In genomic region chr12:53757095-53757770, GRCh38 we compare ENCODE assay signal across 9 cellular contexts. TPM values are rescaled to one million over a fixed set of nuclear protein-coding genes. Genes with fewer than 3 reads are reported as not detected.
DNase-seq lines count a peak whose midpoint lies in the region; ATAC-seq and TF ChIP-seq lines count a peak whose summit lies in the region.
"Had no signal": no experiment of that assay in that cellular context is flagged by ENCODE, and none has a peak within 500 bp of the region (broad histone marks: within the 10 kb centered on the region; RNA-seq: fewer than 3 reads in every experiment).

No MANE protein-coding gene starts in this region.

- peak; percentile 88 for DNase-seq in DMS53 (lab: John Stamatoyannopoulos, UW)
- peak; percentile 94 for DNase-seq in HuH-7 (ENCODE audit: low spot score)
- no peak for DNase-seq in RWPE1 (ENCODE audit: low spot score)
- DNase-seq in activated naive CD4-positive, alpha-beta T cell treated with Interleukin-2 at 50 U/mL for 16 hours: peak; percentile 84
- DNase-seq in Right ventricle myocardium inferior (ENCODE audit: missing footprints): peak; percentile 88
- peak; percentile 45 to 72 for DNase-seq in trophoblast cell
- peak; percentile 89 for DNase-seq in ureter (ENCODE audit: low spot score)

- H3K36me3 ChIP-seq in trophoblast cell (ENCODE audit: control insufficient read depth in 1 of 2, insufficient read depth in 2 of 2, low read length in 2 of 2): no peaks in the 10 kb centered on the region

- H4K91ac ChIP-seq in trophoblast cell (ENCODE audit: low read depth, low read length): no peak overlapping the region

- H2AFZ ChIP-seq in trophoblast cell (ENCODE audit: insufficient read depth, low read length, poor library complexity): peak overlapping the region; percentile 52

- no peaks in the 10 kb centered on the region for H3K4me1 ChIP-seq in trophoblast cell (ENCODE audit: control insufficient read depth in 1 of 2, insufficient read depth in 2 of 2, low read length in 2 of 2)

- H4K12ac ChIP-seq in trophoblast cell (ENCODE audit: low read depth, low read length): no peak overlapping the region

- H3K9ac ChIP-seq in trophoblast cell (ENCODE audit: low read length): no peak overlapping the region

- no peak overlapping the region for H2BK5ac ChIP-seq in trophoblast cell (ENCODE audit: low read depth, low read length, poor library complexity)

- CTCF ChIA-PET in RWPE1 (lab: Yijun Ruan, JAX): interaction anchor here (0.6 to 3.0 kb wide), 11 partner anchors 8 to 251 kb away, joined by 3 to 18 read pairs (median 4); partner anchors contain the start of genes HOXC12 and HOXC13

- intact Hi-C loops in Right ventricle myocardium inferior (cut with DNase I): no loop called here

- no peak overlapping the region for H2BK120ac ChIP-seq in trophoblast cell (ENCODE audit: insufficient read depth, low read length, poor library complexity)

- H3K9me3 ChIP-seq in trophoblast cell (ENCODE audit: insufficient read depth, low read depth, low read length): peaks cover 2% of the 10 kb centered on the region

- H4K8ac ChIP-seq in trophoblast cell (ENCODE audit: low read depth, low read length): no peak overlapping the region

- peak; percentile 42 for TF ChIP-seq CTCF in RWPE1 (conservative IDR thresholded peaks at IDR 0.05; ENCODE audit: low read depth)

- no peak overlapping the region for H2AK5ac ChIP-seq in trophoblast cell (ENCODE audit: low read length)

- no peak overlapping the region for H3K18ac ChIP-seq in trophoblast cell (ENCODE audit: low read length)

- peak overlapping the region; percentile 56 for H3K4me2 ChIP-seq in trophoblast cell (ENCODE audit: low read length)

- ATAC-seq in GM21515 (IDR thresholded peaks at IDR 0.05; ENCODE audit: unreplicated experiment) (peak; percentile 63), Right ventricle myocardium inferior (peak; percentile 38)

- H3K79me2 ChIP-seq in trophoblast cell (ENCODE audit: control insufficient read depth, insufficient read depth, low read length, poor library complexity): no peaks in the 10 kb centered on the region

- no peak overlapping the region for H3K14ac ChIP-seq in trophoblast cell (ENCODE audit: low read length)

- WGBS in trophoblast cell (ENCODE audit: extremely low coverage, insufficient coverage, insufficient read length): no CpG with 5 or more reads among the region's 17 CpGs

- H3K27ac ChIP-seq in RWPE1 (no peak overlapping the region), trophoblast cell (ENCODE audit: low read depth, low read length) (no peak overlapping the region)

- POLR2A ChIA-PET in RWPE1 (lab: Yijun Ruan, JAX; ENCODE audit: low non-redundant PET): no interaction called here

- H3K23ac ChIP-seq in trophoblast cell (ENCODE audit: low read length): no peak overlapping the region

- H2BK12ac ChIP-seq in trophoblast cell (ENCODE audit: low read length): no peak overlapping the region

- H3K4ac ChIP-seq in trophoblast cell (ENCODE audit: low read depth, low read length): no peak overlapping the region

- H3K27me3 ChIP-seq in trophoblast cell (ENCODE audit: insufficient read depth, low read length): peaks cover 33% of the 10 kb centered on the region

- no peak overlapping the region for H3K4me3 ChIP-seq in trophoblast cell (ENCODE audit: low read depth, low read length)

- no peaks in the 10 kb centered on the region for H3K79me1 ChIP-seq in trophoblast cell (ENCODE audit: low read length)

RNA-seq across cellular contexts. Expression of gene CISTR, which starts 5.5 kb away (rescaled TPM):
- total RNA-seq in Right ventricle myocardium inferior (1.7 TPM), ureter (not detected)
- not detected in 2 replicates for polyA plus RNA-seq in trophoblast cell (2013)
- total RNA-seq: pulmonary artery endothelial cell had no signal

RNA-seq across cellular contexts. Expression of gene CALCOCO1, which starts 30.0 kb away (rescaled TPM):
- total RNA-seq in Right ventricle myocardium inferior (186 TPM), ureter (111 TPM)
- 44.9 and 46.2 TPM in 2 replicates for polyA plus RNA-seq in trophoblast cell (2013)
